9 cellular contexts compared by ENCODE assay signal in the genomic region with DNA sequence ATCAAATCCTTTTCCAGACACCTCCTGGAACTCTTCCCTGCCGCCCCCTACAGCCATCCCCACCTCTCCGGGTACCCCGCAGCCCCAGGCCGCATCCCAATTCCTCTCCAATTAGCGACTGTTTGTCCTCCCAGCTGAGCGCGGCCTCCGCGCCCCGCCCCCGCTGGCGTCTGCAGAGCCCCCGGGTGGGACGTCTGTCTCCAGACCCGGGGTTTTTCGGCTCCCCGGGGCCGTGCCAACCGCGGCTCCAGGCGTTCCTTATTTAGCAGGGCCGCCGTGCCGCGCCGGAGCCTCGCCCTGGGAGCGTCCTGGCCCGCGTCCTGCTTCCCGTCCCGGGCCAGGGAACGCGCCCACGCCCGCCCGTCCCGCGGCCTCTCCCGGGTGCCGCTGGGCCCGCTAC. TPM values are rescaled to one million over a fixed set of nuclear protein-coding genes. Genes with fewer than 3 reads are reported as not detected.
DNase-seq lines count a peak whose midpoint lies in the region; ATAC-seq, FAIRE-seq and TF ChIP-seq lines count a peak whose summit lies in the region.
"Not testable (repeated sequence)": the region's sequence is repeated elsewhere in the genome, so short reads cannot be mapped to it uniquely, and the experiment has no call there.
"Had no signal": no experiment of that assay in that cellular context is flagged by ENCODE, and none has a peak within 500 bp of the region (broad histone marks: within the 10 kb centered on the region; RNA-seq: fewer than 3 reads in every experiment).

No MANE protein-coding gene starts in this region.

- not testable (repeated sequence) for BruUV-seq in HepG2 (replicated peaks; lab: Mats Ljungman, UMichigan)

- not testable (repeated sequence) for H3K9me3 ChIP-seq in CD4-positive, alpha-beta memory T cell (ENCODE audit: control insufficient read depth in 1 of 2, low read length in 2 of 2); adrenal gland (replicated peaks in 1 of 3); esophagus (ENCODE audit: control insufficient read depth in 2 of 2, insufficient read depth in 1 of 2, low read depth in 1 of 2, low read length in 1 of 2); HepG2 (ENCODE audit: low read length); pancreas; thyroid gland

- TF ChIP-seq POLR2A in adrenal gland (IDR thresholded peaks at IDR 0.05); HepG2 (IDR thresholded peaks at IDR 0.05; ENCODE audit: insufficient read depth in 1 of 2, low read depth in 2 of 2, low read length in 2 of 2); thyroid gland (IDR thresholded peaks at IDR 0.05): not testable (repeated sequence)

- H3K27me3 ChIP-seq in CD4-positive, alpha-beta memory T cell (ENCODE audit: insufficient read depth, low read length); adrenal gland; esophagus (ENCODE audit: control insufficient read depth in 1 of 2, insufficient read depth in 2 of 2, low read length in 2 of 2); HepG2 (ENCODE audit: control insufficient read depth in 1 of 2, insufficient read depth in 2 of 2, low read length in 2 of 2); pancreas; thyroid gland: not testable (repeated sequence)

- not testable (repeated sequence) for H3K79me2 ChIP-seq in HepG2 (ENCODE audit: insufficient read depth, low read length)

- FAIRE-seq in HepG2 (lab: Jason Lieb, UNC); pancreas (lab: Jason Lieb, UNC): not testable (repeated sequence)

- H3K4me3 Mint-ChIP-seq in CD4-positive, alpha-beta memory T cell = peak overlapping the region; percentile 43 to 86 (median 79)

- peak in 3 of 5 donors; percentile 19 to 37 (median 25) for DNase-seq in CD4-positive, alpha-beta memory T cell
- not testable (repeated sequence) for DNase-seq in LNCaP clone FGC (ENCODE audit: low read depth); HepG2 (ENCODE audit: low spot score); thyroid gland
- DNase-seq in adrenal gland (peak in 3 of 7 donors; percentile 27 to 39 (median 33)), pancreas (peak in 3 of 6 donors; percentile 52 to 69 (median 59))

- H3K27ac ChIP-seq in CD4-positive, alpha-beta memory T cell (ENCODE audit: low read depth, low read length); HepG2 (ENCODE audit: extremely low read length, insufficient read depth, low read length): not testable (repeated sequence)
- peak overlapping the region in 4 of 5 donors; percentile 37 to 89 (median 61) for H3K27ac ChIP-seq in adrenal gland
- peak overlapping the region; percentile 74 to 79 for H3K27ac ChIP-seq in esophagus (ENCODE audit: low read depth in 2 of 2, low read length in 1 of 2)
- peak overlapping the region in 1 of 4 donors; percentile 44 for H3K27ac ChIP-seq in pancreas
- peak overlapping the region in 1 of 3 donors; percentile 41 for H3K27ac ChIP-seq in thyroid gland

- not testable (repeated sequence) for H3K36me3 Mint-ChIP-seq in CD4-positive, alpha-beta memory T cell

- not testable (repeated sequence) for H3K36me3 ChIP-seq in CD4-positive, alpha-beta memory T cell (ENCODE audit: insufficient read depth, low read length); adrenal gland (replicated peaks in 1 of 2); esophagus (ENCODE audit: control insufficient read depth in 2 of 2, insufficient read depth in 2 of 2, low read length in 1 of 2); HepG2 (replicated peaks in 1 of 2; ENCODE audit: control insufficient read depth in 1 of 2, insufficient read depth in 2 of 2, low read length in 2 of 2); pancreas; thyroid gland

- H3K27ac Mint-ChIP-seq in CD4-positive, alpha-beta memory T cell = peak overlapping the region in 4 of 7 donors; percentile 29 to 81 (median 48)

- 0 out of 2 replicates have a peak overlapping the region, but pooled peaks have one; percentile 56 for H3K9ac ChIP-seq in HepG2 (ENCODE audit: insufficient read depth, low read depth, low read length)

- in situ Hi-C loops in HepG2 (cut with HindIII; ENCODE audit: extremely low pct_ligation_motif_present, low pct_unique_long_range_greater_than_20kb) = not testable (repeated sequence)

- not testable (repeated sequence) for H3K27me3 Mint-ChIP-seq in CD4-positive, alpha-beta memory T cell

- WGBS in adrenal gland, 4 donors = 0 to 2% (median 1%) methylated on average over 8 to 31 of the region's 42 CpGs
- WGBS in esophagus, 2 donors = 0 to 1% methylated on average over 28 to 34 of the region's 42 CpGs
- WGBS in HepG2 (ENCODE audit: low lambda C conversion rate) = 1% methylated on average over 14 of the region's 42 CpGs
- WGBS in pancreas, 2 donors = 0 to 1% methylated on average over 23 to 32 of the region's 42 CpGs
- whole genome bisulfite sequencing in thyroid gland, 2 donors = 0% methylated on average over 6 to 8 of the region's 42 CpGs

- TF ChIP-seq RAD21 in HepG2 (CRISPR knock-in tag; IDR thresholded peaks at IDR 0.05) = not testable (repeated sequence)

- not testable (repeated sequence) for H4K20me1 ChIP-seq in HepG2 (ENCODE audit: insufficient read depth, low read length)

- not testable (repeated sequence) for TF ChIP-seq EP300 in HepG2 (IDR thresholded peaks at IDR 0.05; ENCODE audit: low read depth in 2 of 2, low read length in 2 of 2); HepG2 (CRISPR knock-in tag; IDR thresholded peaks at IDR 0.05; ENCODE audit: borderline replicate concordance)

- H3K4me1 Mint-ChIP-seq in CD4-positive, alpha-beta memory T cell = peaks cover 7 to 21% (median 8%) of the 10 kb centered on the region in 4 donors

- not testable (repeated sequence) for H2AFZ ChIP-seq in HepG2 (ENCODE audit: low read length)

- POLR2A ChIA-PET in CD4-positive, alpha-beta memory T cell (lab: Charles Lee; ENCODE audit: partially characterized antibody); HepG2 (lab: Yijun Ruan, JAX): not testable (repeated sequence)

- H3K4me2 ChIP-seq in HepG2 (ENCODE audit: low read depth, low read length) = 0 out of 2 replicates have a peak overlapping the region, but pooled peaks have one; percentile 3

- CTCF ChIA-PET in CD4-positive, alpha-beta memory T cell (lab: Charles Lee; ENCODE audit: partially characterized antibody); HepG2 (lab: Yijun Ruan, JAX; ENCODE audit: low intra/inter-chr PET ratio, low total read pairs): not testable (repeated sequence)

- intact Hi-C loops in CD4-positive, alpha-beta memory T cell (cut with micrococcal nuclease); adrenal gland (cut with DNase I); HepG2 (cut with micrococcal nuclease; ENCODE audit: unreplicated experiment); pancreas (cut with DNase I); thyroid gland (cut with DNase I): not testable (repeated sequence)

- not testable (repeated sequence) for H3K4me1 ChIP-seq in CD4-positive, alpha-beta memory T cell (ENCODE audit: insufficient read depth, low read length); adrenal gland (replicated peaks in 1 of 2); esophagus (ENCODE audit: control insufficient read depth in 2 of 2, insufficient read depth in 2 of 2, low read length in 1 of 2); pancreas; thyroid gland
- H3K4me1 ChIP-seq in HepG2 (ENCODE audit: insufficient read depth, low read length) = peaks cover 15% of the 10 kb centered on the region

- TF ChIP-seq CTCF in LNCaP clone FGC (IDR thresholded peaks at IDR 0.05; ENCODE audit: control insufficient read depth, extremely low read depth, insufficient read depth); WI38 (IDR thresholded peaks at IDR 0.05; ENCODE audit: low read depth, low read length); adrenal gland (IDR thresholded peaks at IDR 0.05); HepG2 (CRISPR knock-in tag; IDR thresholded peaks at IDR 0.05); pancreas (IDR thresholded peaks at IDR 0.05); thyroid gland (IDR thresholded peaks at IDR 0.05): not testable (repeated sequence)

- not testable (repeated sequence) for H3K9me3 Mint-ChIP-seq in CD4-positive, alpha-beta memory T cell

- ATAC-seq in HepG2, pancreas: not testable (repeated sequence)

- not testable (repeated sequence) for H3K4me3 ChIP-seq in CD4-positive, alpha-beta memory T cell (ENCODE audit: low read length in 2 of 2)
- peak overlapping the region; percentile 57 for H3K4me3 ChIP-seq in LNCaP clone FGC (ENCODE audit: low read depth, low read length)
- H3K4me3 ChIP-seq in WI38 (ENCODE audit: low read depth, low read length) = peak overlapping the region; percentile 63
- H3K4me3 ChIP-seq in adrenal gland = peak overlapping the region in 2 of 4 donors; percentile 43 to 71
- peak overlapping the region; percentile 50 to 51 for H3K4me3 ChIP-seq in esophagus (ENCODE audit: low read depth in 1 of 2, low read length in 2 of 2)
- peak overlapping the region; percentile 60 to 63 (median 62); a peak in 4 of 6 replicates for H3K4me3 ChIP-seq in HepG2 (replicated peaks in 1 of 3; ENCODE audit: insufficient read depth in 1 of 3, low read depth in 2 of 3, low read length in 3 of 3)
- H3K4me3 ChIP-seq in pancreas = peak overlapping the region; percentile 18 to 50 (median 34)
- peak overlapping the region in 2 of 3 donors; percentile 44 to 45 for H3K4me3 ChIP-seq in thyroid gland (replicated peaks in 1 of 3)

RNA-seq across cellular contexts. Expression of a gene that starts 0.6 kb away (rescaled TPM):
- total RNA-seq in CD4-positive, alpha-beta memory T cell = 100 to 1,000 TPM; 125 to 126 TPM
- 10 to 100 TPM in 1 of 2 donors, 1 to 10 TPM in 1; 2.3 to 11.7 TPM for polyA plus RNA-seq in CD4-positive, alpha-beta memory T cell
- 100 to 1,000 TPM in 5 of 8 donors, 10 to 100 TPM in 3; 43.5 to 145 (median 104) TPM for total RNA-seq in adrenal gland
- polyA plus RNA-seq in adrenal gland = 100 to 1,000 TPM in 2 of 3 donors, 1 to 10 TPM in 1; 9.2 to 359 (median 104) TPM
- 10 to 100 TPM; 40.5 to 78.0 TPM for polyA plus RNA-seq in esophagus
- 9.1 and 22.1 TPM in 2 replicates for total RNA-seq in HepG2 (2016; rRNA removed; fragmentation: Illumina TruSeq; extraction: Trizol)
- 14.9 and 15.2 TPM in 2 replicates for total RNA-seq in HepG2 (2016; cell fraction: cytosol; rRNA removed; fragmentation: Illumina TruSeq; extraction: Trizol; ENCODE audit: low read depth)
- 6.6 and 20.8 TPM in 2 replicates for total RNA-seq in HepG2 (2016; cell fraction: insoluble cytoplasmic fraction; rRNA removed; fragmentation: Illumina TruSeq; extraction: Trizol)
- total RNA-seq in HepG2 (2016; cell fraction: membrane; rRNA removed; fragmentation: Illumina TruSeq; extraction: Trizol) = 10.1 and 11.4 TPM in 2 replicates
- 26.8 and 33.4 TPM in 2 replicates for total RNA-seq in HepG2 (2016; cell fraction: nucleus; rRNA removed; fragmentation: Illumina TruSeq; extraction: Trizol)
- polyA plus RNA-seq in HepG2 (2011; rRNA removed) = 23.0 and 40.7 TPM in 2 replicates
- 18.3 and 19.9 TPM in 2 replicates for polyA plus RNA-seq in HepG2 (2011; cell fraction: cytosol; rRNA removed)
- polyA plus RNA-seq in HepG2 (2011; cell fraction: nucleus; rRNA removed) = 410 and 565 TPM in 2 replicates
- polyA plus RNA-seq in HepG2 (2012) = 20.8 and 52.6 TPM in 2 replicates
- polyA plus RNA-seq in HepG2 (2016; cell fraction: cytosol; fragmentation: Illumina TruSeq; extraction: Trizol; ENCODE audit: low read depth) = 0.90 and 0.96 TPM in 2 replicates
- 6.2 and 8.3 TPM in 2 replicates for polyA plus RNA-seq in HepG2 (2016; cell fraction: insoluble cytoplasmic fraction; fragmentation: Illumina TruSeq; extraction: Trizol; ENCODE audit: low read depth)
- polyA plus RNA-seq in HepG2 (2016; cell fraction: membrane; fragmentation: Illumina TruSeq; extraction: Trizol; ENCODE audit: low read depth) = 1.6 TPM in 2 replicates
- polyA plus RNA-seq in HepG2 (2016; cell fraction: nucleus; fragmentation: Illumina TruSeq; extraction: Trizol; ENCODE audit: insufficient read depth, low read depth) = 86.8 and 102 TPM in 2 replicates
- 24.5 and 75.7 TPM in 2 replicates for polyA minus RNA-seq in HepG2 (2011; rRNA and poly(A)+ RNA removed; ENCODE audit: low replicate concordance)
- 24.3 and 34.5 TPM in 2 replicates for polyA minus RNA-seq in HepG2 (2011; cell fraction: cytosol; rRNA and poly(A)+ RNA removed)
- 72.0 and 84.2 TPM in 2 replicates for polyA minus RNA-seq in HepG2 (2011; cell fraction: nucleus; rRNA and poly(A)+ RNA removed)
- 10 to 100 TPM; 29.8 to 50.5 (median 39.5) TPM for total RNA-seq in pancreas
- polyA plus RNA-seq in pancreas = 100 to 1,000 TPM in 1 of 2 donors, 10 to 100 TPM in 1; 68.6 to 127 TPM
- 100 to 1,000 TPM in 1 of 4 donors, 10 to 100 TPM in 3; 66.9 to 153 (median 87.7) TPM for total RNA-seq in thyroid gland

RNA-seq across cellular contexts. Expression of a gene that starts 13.4 kb away (rescaled TPM):
- under 1 TPM in 1 of 2 experiments, not detected in 1; 0.44 TPM for total RNA-seq in CD4-positive, alpha-beta memory T cell
- polyA plus RNA-seq in CD4-positive, alpha-beta memory T cell = under 1 TPM; 0.52 to 0.77 TPM
- 1 to 10 TPM in 6 of 8 donors, not detected in 2; 1.0 to 4.1 (median 1.8) TPM for total RNA-seq in adrenal gland
- polyA plus RNA-seq in adrenal gland = 10 to 100 TPM in 1 of 3 donors, 1 to 10 TPM in 1, under 1 TPM in 1; 0.46 to 23.1 (median 6.7) TPM
- polyA plus RNA-seq in esophagus = 1 to 10 TPM; 1.1 to 4.7 TPM
- total RNA-seq in HepG2 (2016; rRNA removed; fragmentation: Illumina TruSeq; extraction: Trizol) = 0.45 and 0.86 TPM in 2 replicates
- total RNA-seq in HepG2 (2016; cell fraction: cytosol; rRNA removed; fragmentation: Illumina TruSeq; extraction: Trizol; ENCODE audit: low read depth) = 1.2 and 1.4 TPM in 2 replicates
- total RNA-seq in HepG2 (2016; cell fraction: insoluble cytoplasmic fraction; rRNA removed; fragmentation: Illumina TruSeq; extraction: Trizol) = 0.62 and 1.3 TPM in 2 replicates
- total RNA-seq in HepG2 (2016; cell fraction: membrane; rRNA removed; fragmentation: Illumina TruSeq; extraction: Trizol) = 0.96 and 1.9 TPM in 2 replicates
- 1.0 and 1.6 TPM in 2 replicates for total RNA-seq in HepG2 (2016; cell fraction: nucleus; rRNA removed; fragmentation: Illumina TruSeq; extraction: Trizol)
- 3.6 and 3.7 TPM in 2 replicates for polyA plus RNA-seq in HepG2 (2011; rRNA removed)
- 2.2 and 3.4 TPM in 2 replicates for polyA plus RNA-seq in HepG2 (2011; cell fraction: cytosol; rRNA removed)
- 20.4 and 21.0 TPM in 2 replicates for polyA plus RNA-seq in HepG2 (2011; cell fraction: nucleus; rRNA removed)
- polyA plus RNA-seq in HepG2 (2012) = 2.3 and 3.3 TPM in 2 replicates
- 2.1 and 2.3 TPM in 2 replicates for polyA plus RNA-seq in HepG2 (2016; cell fraction: cytosol; fragmentation: Illumina TruSeq; extraction: Trizol; ENCODE audit: low read depth)
- 0.92 and 1.1 TPM in 2 replicates for polyA plus RNA-seq in HepG2 (2016; cell fraction: insoluble cytoplasmic fraction; fragmentation: Illumina TruSeq; extraction: Trizol; ENCODE audit: low read depth)
- 1.9 and 2.3 TPM in 2 replicates for polyA plus RNA-seq in HepG2 (2016; cell fraction: membrane; fragmentation: Illumina TruSeq; extraction: Trizol; ENCODE audit: low read depth)
- 3.2 and 3.9 TPM in 2 replicates for polyA plus RNA-seq in HepG2 (2016; cell fraction: nucleus; fragmentation: Illumina TruSeq; extraction: Trizol; ENCODE audit: insufficient read depth, low read depth)
- polyA minus RNA-seq in HepG2 (2011; rRNA and poly(A)+ RNA removed; ENCODE audit: low replicate concordance) = 6.5 and 7.6 TPM in 2 replicates
- 0.79 TPM in 1 of 2 replicates, not detected in the other for polyA minus RNA-seq in HepG2 (2011; cell fraction: cytosol; rRNA and poly(A)+ RNA removed)
- polyA minus RNA-seq in HepG2 (2011; cell fraction: nucleus; rRNA and poly(A)+ RNA removed) = 0.90 and 1.2 TPM in 2 replicates
- 10 to 100 TPM; 19.2 to 36.8 (median 28.4) TPM for total RNA-seq in pancreas
- polyA plus RNA-seq in pancreas = 100 to 1,000 TPM; 161 to 255 TPM
- 1 to 10 TPM in 1 of 4 donors, under 1 TPM in 2, not detected in 1; 0.40 to 1.6 (median 0.89) TPM for total RNA-seq in thyroid gland
- total RNA-seq: mesenteric fat pad had no signal

RNA-seq across cellular contexts. Expression of a gene that starts 20.5 kb away (rescaled TPM):
- 10 to 100 TPM; 40.9 to 41.9 TPM for total RNA-seq in CD4-positive, alpha-beta memory T cell
- 1 to 10 TPM; 1.9 to 8.9 TPM for polyA plus RNA-seq in CD4-positive, alpha-beta memory T cell
- 100 to 1,000 TPM in 1 of 8 donors, 10 to 100 TPM in 7; 28.4 to 129 (median 60.5) TPM for total RNA-seq in adrenal gland
- 10 to 100 TPM; 21.0 to 47.8 (median 43.8) TPM for polyA plus RNA-seq in adrenal gland
- 10 to 100 TPM; 40.1 to 41.5 TPM for polyA plus RNA-seq in esophagus
- total RNA-seq in HepG2 (2016; rRNA removed; fragmentation: Illumina TruSeq; extraction: Trizol) = 40.3 and 47.9 TPM in 2 replicates
- 34.6 and 39.0 TPM in 2 replicates for total RNA-seq in HepG2 (2016; cell fraction: cytosol; rRNA removed; fragmentation: Illumina TruSeq; extraction: Trizol; ENCODE audit: low read depth)
- total RNA-seq in HepG2 (2016; cell fraction: insoluble cytoplasmic fraction; rRNA removed; fragmentation: Illumina TruSeq; extraction: Trizol) = 37.7 and 45.9 TPM in 2 replicates
- total RNA-seq in HepG2 (2016; cell fraction: membrane; rRNA removed; fragmentation: Illumina TruSeq; extraction: Trizol) = 86.6 and 88.7 TPM in 2 replicates
- 27.8 and 32.2 TPM in 2 replicates for total RNA-seq in HepG2 (2016; cell fraction: nucleus; rRNA removed; fragmentation: Illumina TruSeq; extraction: Trizol)
- 65.6 and 67.9 TPM in 2 replicates for polyA plus RNA-seq in HepG2 (2011; rRNA removed)
- 42.1 and 56.2 TPM in 2 replicates for polyA plus RNA-seq in HepG2 (2011; cell fraction: cytosol; rRNA removed)
- 119 and 145 TPM in 2 replicates for polyA plus RNA-seq in HepG2 (2011; cell fraction: nucleus; rRNA removed)
- polyA plus RNA-seq in HepG2 (2012) = 36.5 and 51.9 TPM in 2 replicates
- 64.8 and 68.7 TPM in 2 replicates for polyA plus RNA-seq in HepG2 (2016; cell fraction: cytosol; fragmentation: Illumina TruSeq; extraction: Trizol; ENCODE audit: low read depth)
- polyA plus RNA-seq in HepG2 (2016; cell fraction: insoluble cytoplasmic fraction; fragmentation: Illumina TruSeq; extraction: Trizol; ENCODE audit: low read depth) = 43.6 and 56.9 TPM in 2 replicates
- 91.9 and 99.7 TPM in 2 replicates for polyA plus RNA-seq in HepG2 (2016; cell fraction: membrane; fragmentation: Illumina TruSeq; extraction: Trizol; ENCODE audit: low read depth)
- polyA plus RNA-seq in HepG2 (2016; cell fraction: nucleus; fragmentation: Illumina TruSeq; extraction: Trizol; ENCODE audit: insufficient read depth, low read depth) = 74.4 and 76.4 TPM in 2 replicates
- polyA minus RNA-seq in HepG2 (2011; rRNA and poly(A)+ RNA removed; ENCODE audit: low replicate concordance) = 81.3 and 108 TPM in 2 replicates
- 41.1 and 51.4 TPM in 2 replicates for polyA minus RNA-seq in HepG2 (2011; cell fraction: cytosol; rRNA and poly(A)+ RNA removed)
- 18.5 and 21.0 TPM in 2 replicates for polyA minus RNA-seq in HepG2 (2011; cell fraction: nucleus; rRNA and poly(A)+ RNA removed)
- total RNA-seq in pancreas = 10 to 100 TPM; 25.3 to 45.1 (median 40.8) TPM
- polyA plus RNA-seq in pancreas = 10 to 100 TPM; 24.5 to 30.1 TPM
- total RNA-seq in thyroid gland = 10 to 100 TPM; 27.7 to 51.9 (median 41.5) TPM
